26 cellular contexts compared by ENCODE assay signal in genomic region chr2:202290970-202291369, GRCh38. TPM values are rescaled to one million over a fixed set of nuclear protein-coding genes. Genes with fewer than 3 reads are reported as not detected.
A peak's percentile ranks its signal among the peaks of the same experiment; 100 is the strongest.
DNase-seq lines count a peak whose midpoint lies in the region; ATAC-seq and TF ChIP-seq lines count a peak whose summit lies in the region.
"Had no signal": no experiment of that assay in that cellular context is flagged by ENCODE, and none has a peak within 500 bp of the region (broad histone marks: within the 10 kb centered on the region; RNA-seq: fewer than 3 reads in every experiment).

No MANE protein-coding gene starts in this region.

- H3K79me2 ChIP-seq in GM23248 (ENCODE audit: insufficient read depth), result peaks cover 89% of the 10 kb centered on the region

- H3K9me2 ChIP-seq in GM23248 (ENCODE audit: insufficient read depth), result no peaks in the 10 kb centered on the region

- peaks cover 38% of the 10 kb centered on the region for H3F3A ChIP-seq in GM23248 (ENCODE audit: insufficient read depth)

- H3K27me3 ChIP-seq in GM23248 (replicated peaks; ENCODE audit: insufficient read depth) (no peaks in the 10 kb centered on the region), tibial artery (no peaks in the 10 kb centered on the region)
- H3K27me3 ChIP-seq: ascending aorta, heart right ventricle, SJCRH30 had no signal

- no peak overlapping the region for H3K4me3 ChIP-seq in GM23248
- no peak overlapping the region for H3K4me3 ChIP-seq in tibial artery
- H3K4me3 ChIP-seq: ascending aorta, heart right ventricle, SJCRH30 had no signal

- H3K27me3 Mint-ChIP-seq in activated CD4-positive, alpha-beta T cell treated with anti-CD3 and anti-CD28 coated beads for 36 hours, result no peaks in the 10 kb centered on the region
- no peaks in the 10 kb centered on the region for H3K27me3 Mint-ChIP-seq in activated naive CD8-positive, alpha-beta T cell treated with anti-CD3 and anti-CD28 coated beads for 36 hours
- H3K27me3 Mint-ChIP-seq: activated naive CD4-positive, alpha-beta T cell treated with anti-CD3 and anti-CD28 coated beads, Interleukin-2, amount 10 ng/mL, durations not matched to agents 7 days and 5 days; naive thymus-derived CD4-positive, alpha-beta T cell; type B pancreatic cell had no signal

- no peak overlapping the region for H3K27ac ChIP-seq in GM23248
- no peak overlapping the region for H3K27ac ChIP-seq in tibial artery
- H3K27ac ChIP-seq: ascending aorta, C4-2B, heart right ventricle, SJCRH30 had no signal

- no peak overlapping the region for H3K4me2 ChIP-seq in GM23248 (ENCODE audit: unreplicated experiment)

- H3K4me1 Mint-ChIP-seq in activated CD4-positive, alpha-beta T cell treated with anti-CD3 and anti-CD28 coated beads for 36 hours, result peaks cover 25% of the 10 kb centered on the region
- peaks cover 16% of the 10 kb centered on the region for H3K4me1 Mint-ChIP-seq in activated naive CD8-positive, alpha-beta T cell treated with anti-CD3 and anti-CD28 coated beads for 36 hours
- H3K4me1 Mint-ChIP-seq: activated naive CD4-positive, alpha-beta T cell treated with anti-CD3 and anti-CD28 coated beads, Interleukin-2, amount 10 ng/mL, durations not matched to agents 7 days and 5 days had no signal

- H3K36me3 ChIP-seq in GM23248 (ENCODE audit: low read depth), result peaks cover 78% of the 10 kb centered on the region
- peaks cover 77 to 98% (median 80%) of the 10 kb centered on the region in 3 donors for H3K36me3 ChIP-seq in tibial artery

- 75 to 88% methylated on average over 1 of the region's 1 CpG for WGBS in GM23248 (ENCODE audit: low coverage in 1 of 2, low lambda C conversion rate in 2 of 2, missing lambda C conversion rate in 2 of 2), 2 experiments

- no peak overlapping the region for H3K9ac ChIP-seq in GM23248

- no peaks in the 10 kb centered on the region for H3K9me3 ChIP-seq in GM23248 (ENCODE audit: low read depth)
- H3K9me3 ChIP-seq in tibial artery, result no peaks in the 10 kb centered on the region
- H3K9me3 ChIP-seq: ascending aorta, heart right ventricle, SJCRH30 had no signal

- POLR2A ChIA-PET in activated CD4-positive, alpha-beta T cell treated with anti-CD3 and anti-CD28 coated beads for 36 hours (lab: Charles Lee), result interaction anchor here (1.1 kb wide), 1 partner anchor 13 kb away, joined by 3 read pairs; no protein-coding TSS in a partner anchor

- no peak overlapping the region for H3K4me3 Mint-ChIP-seq in activated CD4-positive, alpha-beta T cell treated with anti-CD3 and anti-CD28 coated beads for 36 hours
- H3K4me3 Mint-ChIP-seq in activated naive CD8-positive, alpha-beta T cell treated with anti-CD3 and anti-CD28 coated beads for 36 hours, result no peak overlapping the region
- H3K4me3 Mint-ChIP-seq: activated naive CD4-positive, alpha-beta T cell treated with anti-CD3 and anti-CD28 coated beads, Interleukin-2, amount 10 ng/mL, durations not matched to agents 7 days and 5 days; naive thymus-derived CD4-positive, alpha-beta T cell; type B pancreatic cell had no signal

- no peak for DNase-seq in activated CD4-positive, alpha-beta T cell treated with anti-CD3 and anti-CD28 coated beads for 36 hours
- no peak for DNase-seq in activated CD4-positive, alpha-beta T cell treated with anti-CD3 and anti-CD28 coated beads for 4 hours
- DNase-seq in GM23248 (peak; percentile 10), iris pigment epithelial cell (ENCODE audit: low read depth) (peak; percentile 54), tibial artery (no peak), G401 (ENCODE audit: low spot score) (no peak)
- no peak for DNase-seq in activated naive CD8-positive, alpha-beta T cell treated with anti-CD3 and anti-CD28 coated beads for 36 hours
- DNase-seq: 8988T; activated naive CD4-positive, alpha-beta T cell treated with anti-CD3 and anti-CD28 coated beads, Interleukin-2, amount 10 ng/mL, durations not matched to agents 7 days and 5 days; cortex of kidney; DMS79 treated with DMSO at 0.1 percent for 48 hours; heart right ventricle; Kasumi-1; kidney; left ventricle myocardium superior; midbrain; naive thymus-derived CD4-positive, alpha-beta T cell; NCI-H146; NCI-H2107; NCI-H774; SJCRH30; stimulated activated CD4-positive, alpha-beta T cell treated with anti-CD3 and anti-CD28 coated beads, Interleukin-4, amount 100 ng/mL, for 1 hour had no signal

- H2AFZ ChIP-seq in GM23248, result no peak overlapping the region

- in situ Hi-C loops in GM23248 (cut with MboI) (no loop called here), G401 (cut with HindIII; ENCODE audit: low sequenced_read_pairs) (no loop called here)

- no peaks in the 10 kb centered on the region for H3K9me3 Mint-ChIP-seq in activated CD4-positive, alpha-beta T cell treated with anti-CD3 and anti-CD28 coated beads for 36 hours (ENCODE audit: low read depth)
- H3K9me3 Mint-ChIP-seq in activated naive CD8-positive, alpha-beta T cell treated with anti-CD3 and anti-CD28 coated beads for 36 hours, result no peaks in the 10 kb centered on the region
- H3K9me3 Mint-ChIP-seq: activated naive CD4-positive, alpha-beta T cell treated with anti-CD3 and anti-CD28 coated beads, Interleukin-2, amount 10 ng/mL, durations not matched to agents 7 days and 5 days; naive thymus-derived CD4-positive, alpha-beta T cell; type B pancreatic cell had no signal

- no peaks in the 10 kb centered on the region for H4K20me1 ChIP-seq in GM23248 (ENCODE audit: insufficient read depth)

- H3K36me3 Mint-ChIP-seq in activated CD4-positive, alpha-beta T cell treated with anti-CD3 and anti-CD28 coated beads for 36 hours (ENCODE audit: low read depth), result peaks cover 67% of the 10 kb centered on the region
- H3K36me3 Mint-ChIP-seq in activated naive CD8-positive, alpha-beta T cell treated with anti-CD3 and anti-CD28 coated beads for 36 hours, result peaks cover 37% of the 10 kb centered on the region

- no peak for TF ChIP-seq CTCF in tibial artery (IDR thresholded peaks at IDR 0.05)

- H3K4me1 ChIP-seq in GM23248 (ENCODE audit: insufficient read depth), result peaks cover 18% of the 10 kb centered on the region
- no peaks in the 10 kb centered on the region for H3K4me1 ChIP-seq in tibial artery
- H3K4me1 ChIP-seq: ascending aorta, SJCRH30 had no signal

- no peak for ATAC-seq in activated CD4-positive, alpha-beta T cell treated with anti-CD3 and anti-CD28 coated beads for 36 hours
- ATAC-seq in HG02678 (IDR thresholded peaks at IDR 0.05; ENCODE audit: unreplicated experiment), result no peak
- ATAC-seq: heart right ventricle; left ventricle myocardium superior; naive thymus-derived CD4-positive, alpha-beta T cell had no signal

- CTCF ChIA-PET in activated CD4-positive, alpha-beta T cell treated with anti-CD3 and anti-CD28 coated beads for 36 hours (lab: Charles Lee), result no interaction called here

- peak overlapping the region; percentile 47 for H3K27ac Mint-ChIP-seq in activated CD4-positive, alpha-beta T cell treated with anti-CD3 and anti-CD28 coated beads for 36 hours
- peak overlapping the region; percentile 23 for H3K27ac Mint-ChIP-seq in activated naive CD8-positive, alpha-beta T cell treated with anti-CD3 and anti-CD28 coated beads for 36 hours
- H3K27ac Mint-ChIP-seq: activated naive CD4-positive, alpha-beta T cell treated with anti-CD3 and anti-CD28 coated beads, Interleukin-2, amount 10 ng/mL, durations not matched to agents 7 days and 5 days; type B pancreatic cell had no signal

- intact Hi-C loops in activated CD4-positive, alpha-beta T cell treated with anti-CD3 and anti-CD28 coated beads for 36 hours (cut with DNase I, micrococcal nuclease), result no loop called here
- intact Hi-C loops in tibial artery (cut with DNase I; ENCODE audit: low total_unique reads), result no loop called here

RNA-seq across cellular contexts. Expression of gene NOP58, which starts 25.4 kb away (rescaled TPM):
- 100 to 1,000 TPM; 160 to 180 TPM for total RNA-seq in activated CD4-positive, alpha-beta T cell treated with anti-CD3 and anti-CD28 coated beads for 36 hours
- 49.3 and 101 TPM in 2 replicates for total RNA-seq in GM23248 (2014; rRNA removed; shearing (Covaris generic))
- 66.8 and 68.1 TPM in 2 replicates for polyA plus RNA-seq in GM23248 (2016; fragmentation: Nextera tagmentation; extraction: Ambion mirVana)
- total RNA-seq in activated naive CD8-positive, alpha-beta T cell treated with anti-CD3 and anti-CD28 coated beads for 36 hours, result 100 to 1,000 TPM; 226 to 234 TPM
- total RNA-seq in G401 (2014; rRNA removed; shearing (Covaris generic)), result 91.1 and 106 TPM in 2 replicates

RNA-seq across cellular contexts. Expression of gene SUMO1, which starts 52.6 kb away (rescaled TPM):
- total RNA-seq in activated CD4-positive, alpha-beta T cell treated with anti-CD3 and anti-CD28 coated beads for 36 hours, result 100 to 1,000 TPM; 132 to 164 TPM
- total RNA-seq in GM23248 (2014; rRNA removed; shearing (Covaris generic)), result 157 TPM in 2 replicates
- polyA plus RNA-seq in GM23248 (2016; fragmentation: Nextera tagmentation; extraction: Ambion mirVana), result 242 TPM in 2 replicates
- total RNA-seq in activated naive CD8-positive, alpha-beta T cell treated with anti-CD3 and anti-CD28 coated beads for 36 hours, result 100 to 1,000 TPM; 126 to 129 TPM
- 263 and 352 TPM in 2 replicates for total RNA-seq in G401 (2014; rRNA removed; shearing (Covaris generic))

Comparison
In these comparisons a context has a peak if more than half of its experiments do, and no peak if none do; other contexts are left out.
1. DNase-seq: peak in GM23248 (single experiment) and iris pigment epithelial cell (single experiment); none in activated CD4-positive, alpha-beta T cell treated with anti-CD3 and anti-CD28 coated beads for 36 hours (single experiment), activated CD4-positive, alpha-beta T cell treated with anti-CD3 and anti-CD28 coated beads for 4 hours (0 of 2), activated naive CD8-positive, alpha-beta T cell treated with anti-CD3 and anti-CD28 coated beads for 36 hours (single experiment), tibial artery (0 of 2) and G401 (single experiment).